ENCODE assay signal across 17 cellular contexts in the genomic region with DNA sequence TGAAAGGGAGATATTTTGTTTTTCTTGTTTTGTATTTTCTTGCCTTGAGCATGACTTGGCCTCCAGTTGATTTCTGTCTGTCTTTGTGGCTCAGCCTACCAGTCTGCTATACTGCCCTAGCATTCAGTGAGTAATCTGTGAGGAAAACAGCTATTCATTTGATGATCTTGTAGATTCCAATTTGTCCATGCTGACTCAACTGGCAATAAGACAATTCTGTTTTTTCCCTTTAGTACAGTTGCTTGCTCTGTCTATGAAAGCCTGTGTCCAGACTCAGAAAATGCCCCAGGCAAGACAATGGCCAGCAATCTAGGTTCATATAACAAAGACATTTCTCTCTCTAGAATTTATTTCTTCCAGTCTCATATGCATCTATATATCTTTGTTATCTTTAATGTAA. TPM values are rescaled to one million over a fixed set of nuclear protein-coding genes. Genes with fewer than 3 reads are reported as not detected.
DNase-seq lines count a peak whose midpoint lies in the region; TF ChIP-seq lines count a peak whose summit lies in the region.
"Had no signal": no experiment of that assay in that cellular context is flagged by ENCODE, and none has a peak within 500 bp of the region (broad histone marks: within the 10 kb centered on the region; RNA-seq: fewer than 3 reads in every experiment).

No MANE protein-coding gene starts in this region.

- DNase-seq in ELR (ENCODE audit: low read depth) = peak; percentile 3
- peak; percentile 83 for DNase-seq in SK-MEL-5 (ENCODE audit: low read depth, low spot score)
- DNase-seq in fibroblast of the aortic adventitia (ENCODE audit: low read depth) = peak; percentile 10
- peak; percentile 65 for DNase-seq in stromal cell of bone marrow (ENCODE audit: low read depth)
- DNase-seq in NCI-H2081 treated with DMSO at 0.1 percent for 48 hours (lab: John Stamatoyannopoulos, UW) = no peak
- DNase-seq in WERI-Rb-1 = no peak
- no peak for DNase-seq in OCI-M1 (lab: John Stamatoyannopoulos, UW)
- DNase-seq: ACHN; CD4-positive, CD25-positive, alpha-beta regulatory T cell; DMS53; NCI-H1417; NCI-H187 treated with DMSO at 0.1 percent for 48 hours; NCI-H2171 treated with DMSO at 0.1 percent for 48 hours; NCI-H748 treated with DMSO at 0.1 percent for 48 hours; SK-N-SH had no signal

- H3K27ac ChIP-seq in WERI-Rb-1 = no peak overlapping the region
- H3K27ac ChIP-seq: HL-60 had no signal

- in situ Hi-C loops in SK-MEL-5 (cut with HindIII; ENCODE audit: low pct_unique_long_range_greater_than_20kb, low sequenced_read_pairs) = no loop called here

- peaks cover 12% of the 10 kb centered on the region for H3K9me3 ChIP-seq in WERI-Rb-1 (ENCODE audit: severe bottlenecking)
- H3K9me3 ChIP-seq: HAP-1, SK-N-SH had no signal

- H3K4me3 ChIP-seq in fibroblast of the aortic adventitia (ENCODE audit: low read depth, low read length) (no peak overlapping the region), WERI-Rb-1 (ENCODE audit: low read depth, low read length) (no peak overlapping the region)
- H3K4me3 ChIP-seq: HAP-1 had no signal

- TF ChIP-seq CTCF in fibroblast of the aortic adventitia (IDR thresholded peaks at IDR 0.05; ENCODE audit: insufficient read depth, low read length) = no peak
- TF ChIP-seq CTCF in WERI-Rb-1 (IDR thresholded peaks at IDR 0.05; ENCODE audit: low read depth, low read length) = no peak

- H3K27me3 ChIP-seq in WERI-Rb-1 (ENCODE audit: insufficient read depth, low read depth, severe bottlenecking) = no peaks in the 10 kb centered on the region

- no peaks in the 10 kb centered on the region for H3K36me3 ChIP-seq in WERI-Rb-1
- H3K36me3 ChIP-seq: HAP-1 had no signal

RNA-seq across cellular contexts. Expression of gene SOX4, which starts 10.9 kb away (rescaled TPM):
- 25.8 and 28.4 TPM in 2 replicates for total RNA-seq in SK-MEL-5 (2014; rRNA removed; shearing (Covaris generic))
- polyA plus RNA-seq in SK-MEL-5 (2015; cell fraction: cytosol; rRNA removed) = 22.1 and 27.9 TPM in 2 replicates
- 24.7 and 26.6 TPM in 2 replicates for polyA plus RNA-seq in SK-MEL-5 (2015; cell fraction: nucleus; rRNA removed)
- 12.4 and 66.9 TPM in 2 replicates for total RNA-seq in fibroblast of the aortic adventitia (ENCODE audit: low replicate concordance)

Comparison
In these comparisons a context has a peak if more than half of its experiments do, and no peak if none do; other contexts are left out.
1. DNase-seq: peak in ELR (single experiment), SK-MEL-5 (single experiment), fibroblast of the aortic adventitia (single experiment) and stromal cell of bone marrow (single experiment); none in NCI-H2081 treated with DMSO at 0.1 percent for 48 hours (single experiment), WERI-Rb-1 (single experiment) and OCI-M1 (single experiment).